1 cellular context compared by ENCODE assay signal in the genomic region with DNA sequence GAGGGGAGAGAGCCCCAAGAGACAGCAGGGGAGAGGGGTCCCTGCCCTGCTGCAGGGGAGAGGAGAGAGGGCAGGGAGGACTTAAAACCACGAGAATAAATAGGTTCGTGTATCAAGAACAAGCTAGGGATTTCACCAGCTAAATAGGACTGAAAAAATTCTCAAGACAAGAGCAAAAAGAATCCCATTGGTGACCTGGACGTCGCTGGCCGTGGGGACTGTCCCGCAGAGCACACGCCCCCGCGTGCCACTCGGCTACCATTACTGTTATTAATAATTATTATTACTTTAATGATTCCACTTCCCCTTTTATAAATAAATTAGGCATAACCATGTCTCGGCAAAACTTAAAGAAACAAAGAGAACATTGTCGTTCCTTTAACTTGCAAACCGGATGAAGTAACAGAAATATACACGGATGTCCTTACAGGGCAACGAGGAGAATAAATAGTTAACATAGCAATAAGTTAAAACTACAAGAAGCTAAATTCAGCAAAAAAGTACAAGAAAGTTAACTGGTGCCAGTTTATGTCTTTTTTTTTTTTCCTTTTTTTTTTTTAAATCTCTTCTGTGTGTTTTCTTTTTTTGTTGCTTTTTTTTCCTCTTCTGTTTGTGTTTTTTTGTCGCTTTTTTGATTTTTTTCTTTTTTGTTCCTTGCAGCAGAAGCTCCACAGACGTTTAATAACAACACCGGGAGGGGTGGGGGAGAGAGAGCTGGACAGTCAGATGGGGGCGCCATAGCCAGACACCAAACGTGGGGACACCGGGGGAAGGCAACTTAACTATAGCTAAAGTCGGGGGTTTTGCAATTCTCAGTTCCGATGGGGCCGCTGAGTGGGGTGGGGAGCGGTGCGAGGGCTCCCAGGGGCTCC.
TF ChIP-seq lines count a peak whose summit lies in the region.

No MANE protein-coding gene starts in this region.

TF ChIP-seq in K562, 482 proteins besides CTCF, POLR2A, EP300 and RAD21 (continued from another document and continues in another):
- no peak for TF ChIP-seq SLC30A9 (CRISPR knock-in tag; IDR thresholded peaks at IDR 0.05)
- TF ChIP-seq NONO (IDR thresholded peaks at IDR 0.05; ENCODE audit: low read depth in 2 of 2, low read length in 1 of 2) = no peak
- TF ChIP-seq, protein P1, sequence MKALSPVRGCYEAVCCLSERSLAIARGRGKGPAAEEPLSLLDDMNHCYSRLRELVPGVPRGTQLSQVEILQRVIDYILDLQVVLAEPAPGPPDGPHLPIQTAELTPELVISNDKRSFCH (CRISPR knock-in tag; IDR thresholded peaks at IDR 0.05) = no peak
- TF ChIP-seq, protein P1 (tag; IDR thresholded peaks at IDR 0.05) = no peak
- TF ChIP-seq KLF6 (CRISPR knock-in tag; IDR thresholded peaks at IDR 0.05; ENCODE audit: borderline replicate concordance) = no peak
- TF ChIP-seq, protein P2, sequence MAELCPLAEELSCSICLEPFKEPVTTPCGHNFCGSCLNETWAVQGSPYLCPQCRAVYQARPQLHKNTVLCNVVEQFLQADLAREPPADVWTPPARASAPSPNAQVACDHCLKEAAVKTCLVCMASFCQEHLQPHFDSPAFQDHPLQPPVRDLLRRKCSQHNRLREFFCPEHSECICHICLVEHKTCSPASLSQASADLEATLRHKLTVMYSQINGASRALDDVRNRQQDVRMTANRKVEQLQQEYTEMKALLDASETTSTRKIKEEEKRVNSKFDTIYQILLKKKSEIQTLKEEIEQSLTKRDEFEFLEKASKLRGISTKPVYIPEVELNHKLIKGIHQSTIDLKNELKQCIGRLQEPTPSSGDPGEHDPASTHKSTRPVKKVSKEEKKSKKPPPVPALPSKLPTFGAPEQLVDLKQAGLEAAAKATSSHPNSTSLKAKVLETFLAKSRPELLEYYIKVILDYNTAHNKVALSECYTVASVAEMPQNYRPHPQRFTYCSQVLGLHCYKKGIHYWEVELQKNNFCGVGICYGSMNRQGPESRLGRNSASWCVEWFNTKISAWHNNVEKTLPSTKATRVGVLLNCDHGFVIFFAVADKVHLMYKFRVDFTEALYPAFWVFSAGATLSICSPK (IDR thresholded peaks at IDR 0.05; ENCODE audit: borderline replicate concordance) = 0 out of 2 replicates have a peak, but pooled peaks have one; percentile 20
- no peak for TF ChIP-seq KHSRP (IDR thresholded peaks at IDR 0.05)
- TF ChIP-seq, protein P3, sequence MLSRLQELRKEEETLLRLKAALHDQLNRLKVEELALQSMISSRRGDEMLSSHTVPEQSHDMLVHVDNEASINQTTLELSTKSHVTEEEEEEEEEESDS (CRISPR knock-in tag; IDR thresholded peaks at IDR 0.05) = no peak
- no peak for TF ChIP-seq ZEB2 (IDR thresholded peaks at IDR 0.05)
- no peak for TF ChIP-seq ZNF41 (CRISPR knock-in tag; conservative IDR thresholded peaks at IDR 0.05)
- no peak for TF ChIP-seq TEAD1 (CRISPR knock-in tag; IDR thresholded peaks at IDR 0.05)
- no peak for TF ChIP-seq KDM2B (CRISPR knock-in tag; IDR thresholded peaks at IDR 0.05)
- TF ChIP-seq, protein P4, sequence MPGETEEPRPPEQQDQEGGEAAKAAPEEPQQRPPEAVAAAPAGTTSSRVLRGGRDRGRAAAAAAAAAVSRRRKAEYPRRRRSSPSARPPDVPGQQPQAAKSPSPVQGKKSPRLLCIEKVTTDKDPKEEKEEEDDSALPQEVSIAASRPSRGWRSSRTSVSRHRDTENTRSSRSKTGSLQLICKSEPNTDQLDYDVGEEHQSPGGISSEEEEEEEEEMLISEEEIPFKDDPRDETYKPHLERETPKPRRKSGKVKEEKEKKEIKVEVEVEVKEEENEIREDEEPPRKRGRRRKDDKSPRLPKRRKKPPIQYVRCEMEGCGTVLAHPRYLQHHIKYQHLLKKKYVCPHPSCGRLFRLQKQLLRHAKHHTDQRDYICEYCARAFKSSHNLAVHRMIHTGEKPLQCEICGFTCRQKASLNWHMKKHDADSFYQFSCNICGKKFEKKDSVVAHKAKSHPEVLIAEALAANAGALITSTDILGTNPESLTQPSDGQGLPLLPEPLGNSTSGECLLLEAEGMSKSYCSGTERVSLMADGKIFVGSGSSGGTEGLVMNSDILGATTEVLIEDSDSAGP (CRISPR knock-in tag; IDR thresholded peaks at IDR 0.05) = no peak
- no peak for TF ChIP-seq NFYB (IDR thresholded peaks at IDR 0.05; ENCODE audit: extremely low read depth, insufficient read length)
- no peak for TF ChIP-seq POLR2H (tag; IDR thresholded peaks at IDR 0.05; ENCODE audit: low read depth)
- no peak for TF ChIP-seq CHD4 (IDR thresholded peaks at IDR 0.05; ENCODE audit: insufficient read depth, insufficient replicate concordance, low read depth, low read length, poor library complexity, severe bottlenecking)
- TF ChIP-seq, protein P5, sequence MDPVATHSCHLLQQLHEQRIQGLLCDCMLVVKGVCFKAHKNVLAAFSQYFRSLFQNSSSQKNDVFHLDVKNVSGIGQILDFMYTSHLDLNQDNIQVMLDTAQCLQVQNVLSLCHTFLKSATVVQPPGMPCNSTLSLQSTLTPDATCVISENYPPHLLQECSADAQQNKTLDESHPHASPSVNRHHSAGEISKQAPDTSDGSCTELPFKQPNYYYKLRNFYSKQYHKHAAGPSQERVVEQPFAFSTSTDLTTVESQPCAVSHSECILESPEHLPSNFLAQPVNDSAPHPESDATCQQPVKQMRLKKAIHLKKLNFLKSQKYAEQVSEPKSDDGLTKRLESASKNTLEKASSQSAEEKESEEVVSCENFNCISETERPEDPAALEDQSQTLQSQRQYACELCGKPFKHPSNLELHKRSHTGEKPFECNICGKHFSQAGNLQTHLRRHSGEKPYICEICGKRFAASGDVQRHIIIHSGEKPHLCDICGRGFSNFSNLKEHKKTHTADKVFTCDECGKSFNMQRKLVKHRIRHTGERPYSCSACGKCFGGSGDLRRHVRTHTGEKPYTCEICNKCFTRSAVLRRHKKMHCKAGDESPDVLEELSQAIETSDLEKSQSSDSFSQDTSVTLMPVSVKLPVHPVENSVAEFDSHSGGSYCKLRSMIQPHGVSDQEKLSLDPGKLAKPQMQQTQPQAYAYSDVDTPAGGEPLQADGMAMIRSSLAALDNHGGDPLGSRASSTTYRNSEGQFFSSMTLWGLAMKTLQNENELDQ (CRISPR knock-in tag; IDR thresholded peaks at IDR 0.05; ENCODE audit: borderline replicate concordance) = no peak
- TF ChIP-seq, protein P6, sequence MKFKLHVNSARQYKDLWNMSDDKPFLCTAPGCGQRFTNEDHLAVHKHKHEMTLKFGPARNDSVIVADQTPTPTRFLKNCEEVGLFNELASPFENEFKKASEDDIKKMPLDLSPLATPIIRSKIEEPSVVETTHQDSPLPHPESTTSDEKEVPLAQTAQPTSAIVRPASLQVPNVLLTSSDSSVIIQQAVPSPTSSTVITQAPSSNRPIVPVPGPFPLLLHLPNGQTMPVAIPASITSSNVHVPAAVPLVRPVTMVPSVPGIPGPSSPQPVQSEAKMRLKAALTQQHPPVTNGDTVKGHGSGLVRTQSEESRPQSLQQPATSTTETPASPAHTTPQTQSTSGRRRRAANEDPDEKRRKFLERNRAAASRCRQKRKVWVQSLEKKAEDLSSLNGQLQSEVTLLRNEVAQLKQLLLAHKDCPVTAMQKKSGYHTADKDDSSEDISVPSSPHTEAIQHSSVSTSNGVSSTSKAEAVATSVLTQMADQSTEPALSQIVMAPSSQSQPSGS (CRISPR knock-in tag; IDR thresholded peaks at IDR 0.05) = no peak
- TF ChIP-seq TCF7 (IDR thresholded peaks at IDR 0.05; ENCODE audit: borderline replicate concordance) = no peak
- no peak for TF ChIP-seq RNF2 (IDR thresholded peaks at IDR 0.05)
- TF ChIP-seq DNMT1 (IDR thresholded peaks at IDR 0.05) = peak; percentile 76; the same call in 1 of the 2 replicates
- no peak for TF ChIP-seq ZNF146 (CRISPR knock-in tag; IDR thresholded peaks at IDR 0.05; ENCODE audit: unreplicated experiment)
- TF ChIP-seq MEF2A (IDR thresholded peaks at IDR 0.05; ENCODE audit: control insufficient read depth, low read depth, low read length) = no peak
- TF ChIP-seq, protein P7, sequence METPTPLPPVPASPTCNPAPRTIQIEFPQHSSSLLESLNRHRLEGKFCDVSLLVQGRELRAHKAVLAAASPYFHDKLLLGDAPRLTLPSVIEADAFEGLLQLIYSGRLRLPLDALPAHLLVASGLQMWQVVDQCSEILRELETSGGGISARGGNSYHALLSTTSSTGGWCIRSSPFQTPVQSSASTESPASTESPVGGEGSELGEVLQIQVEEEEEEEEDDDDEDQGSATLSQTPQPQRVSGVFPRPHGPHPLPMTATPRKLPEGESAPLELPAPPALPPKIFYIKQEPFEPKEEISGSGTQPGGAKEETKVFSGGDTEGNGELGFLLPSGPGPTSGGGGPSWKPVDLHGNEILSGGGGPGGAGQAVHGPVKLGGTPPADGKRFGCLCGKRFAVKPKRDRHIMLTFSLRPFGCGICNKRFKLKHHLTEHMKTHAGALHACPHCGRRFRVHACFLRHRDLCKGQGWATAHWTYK (CRISPR knock-in tag; IDR thresholded peaks at IDR 0.05) = no peak
- no peak for TF ChIP-seq SMARCA5 (IDR thresholded peaks at IDR 0.05)
- TF ChIP-seq, protein P8, sequence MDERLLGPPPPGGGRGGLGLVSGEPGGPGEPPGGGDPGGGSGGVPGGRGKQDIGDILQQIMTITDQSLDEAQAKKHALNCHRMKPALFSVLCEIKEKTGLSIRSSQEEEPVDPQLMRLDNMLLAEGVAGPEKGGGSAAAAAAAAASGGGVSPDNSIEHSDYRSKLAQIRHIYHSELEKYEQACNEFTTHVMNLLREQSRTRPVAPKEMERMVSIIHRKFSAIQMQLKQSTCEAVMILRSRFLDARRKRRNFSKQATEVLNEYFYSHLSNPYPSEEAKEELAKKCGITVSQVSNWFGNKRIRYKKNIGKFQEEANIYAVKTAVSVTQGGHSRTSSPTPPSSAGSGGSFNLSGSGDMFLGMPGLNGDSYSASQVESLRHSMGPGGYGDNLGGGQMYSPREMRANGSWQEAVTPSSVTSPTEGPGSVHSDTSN (CRISPR knock-in tag; IDR thresholded peaks at IDR 0.05; ENCODE audit: low read depth) = no peak
- TF ChIP-seq, protein P8 (tag; conservative IDR thresholded peaks at IDR 0.05; ENCODE audit: low read depth) = no peak
- TF ChIP-seq SRSF1 (IDR thresholded peaks at IDR 0.05; ENCODE audit: low read depth, low read length) = no peak
- TF ChIP-seq, protein P9, sequence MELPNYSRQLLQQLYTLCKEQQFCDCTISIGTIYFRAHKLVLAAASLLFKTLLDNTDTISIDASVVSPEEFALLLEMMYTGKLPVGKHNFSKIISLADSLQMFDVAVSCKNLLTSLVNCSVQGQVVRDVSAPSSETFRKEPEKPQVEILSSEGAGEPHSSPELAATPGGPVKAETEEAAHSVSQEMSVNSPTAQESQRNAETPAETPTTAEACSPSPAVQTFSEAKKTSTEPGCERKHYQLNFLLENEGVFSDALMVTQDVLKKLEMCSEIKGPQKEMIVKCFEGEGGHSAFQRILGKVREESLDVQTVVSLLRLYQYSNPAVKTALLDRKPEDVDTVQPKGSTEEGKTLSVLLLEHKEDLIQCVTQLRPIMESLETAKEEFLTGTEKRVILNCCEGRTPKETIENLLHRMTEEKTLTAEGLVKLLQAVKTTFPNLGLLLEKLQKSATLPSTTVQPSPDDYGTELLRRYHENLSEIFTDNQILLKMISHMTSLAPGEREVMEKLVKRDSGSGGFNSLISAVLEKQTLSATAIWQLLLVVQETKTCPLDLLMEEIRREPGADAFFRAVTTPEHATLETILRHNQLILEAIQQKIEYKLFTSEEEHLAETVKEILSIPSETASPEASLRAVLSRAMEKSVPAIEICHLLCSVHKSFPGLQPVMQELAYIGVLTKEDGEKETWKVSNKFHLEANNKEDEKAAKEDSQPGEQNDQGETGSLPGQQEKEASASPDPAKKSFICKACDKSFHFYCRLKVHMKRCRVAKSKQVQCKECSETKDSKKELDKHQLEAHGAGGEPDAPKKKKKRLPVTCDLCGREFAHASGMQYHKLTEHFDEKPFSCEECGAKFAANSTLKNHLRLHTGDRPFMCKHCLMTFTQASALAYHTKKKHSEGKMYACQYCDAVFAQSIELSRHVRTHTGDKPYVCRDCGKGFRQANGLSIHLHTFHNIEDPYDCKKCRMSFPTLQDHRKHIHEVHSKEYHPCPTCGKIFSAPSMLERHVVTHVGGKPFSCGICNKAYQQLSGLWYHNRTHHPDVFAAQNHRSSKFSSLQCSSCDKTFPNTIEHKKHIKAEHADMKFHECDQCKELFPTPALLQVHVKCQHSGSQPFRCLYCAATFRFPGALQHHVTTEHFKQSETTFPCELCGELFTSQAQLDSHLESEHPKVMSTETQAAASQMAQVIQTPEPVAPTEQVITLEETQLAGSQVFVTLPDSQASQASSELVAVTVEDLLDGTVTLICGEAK (IDR thresholded peaks at IDR 0.05) = no peak
- TF ChIP-seq, protein P9 (CRISPR knock-in tag; IDR thresholded peaks at IDR 0.05) = no peak
- 0 out of 2 replicates have a peak, but pooled peaks have one; percentile 37 for TF ChIP-seq SMARCA4 (IDR thresholded peaks at IDR 0.05)
